18 cellular contexts compared by ENCODE assay signal in genomic region chr11:120798854-120799253, GRCh38.
DNase-seq lines count a peak whose midpoint lies in the region; ATAC-seq and TF ChIP-seq lines count a peak whose summit lies in the region.
"Had no signal": no experiment of that assay in that cellular context is flagged by ENCODE, and none has a peak within 500 bp of the region (broad histone marks: within the 10 kb centered on the region; RNA-seq: fewer than 3 reads in every experiment).

No MANE protein-coding gene starts in this region.

- H3K23ac ChIP-seq in mesendoderm (ENCODE audit: low read length) = no peak overlapping the region

- ATAC-seq in HG03095 (IDR thresholded peaks at IDR 0.05; ENCODE audit: unreplicated experiment) (no peak), HG02840 (IDR thresholded peaks at IDR 0.05; ENCODE audit: low FRiP score, unreplicated experiment) (no peak)
- ATAC-seq: A549, PC-3 had no signal

- no peak overlapping the region for H3K4ac ChIP-seq in mesendoderm (ENCODE audit: low read depth, low read length)

- H3K9me3 ChIP-seq in HEK293 (ENCODE audit: control insufficient read depth, insufficient read depth, low read depth, low read length) = no peaks in the 10 kb centered on the region
- H3K9me3 ChIP-seq: A549, BE2C had no signal

- H3K18ac ChIP-seq in mesendoderm (ENCODE audit: low read length) = no peak overlapping the region

- no peak overlapping the region for H2BK5ac ChIP-seq in mesendoderm (ENCODE audit: low read length)

- no peak overlapping the region for H2AK5ac ChIP-seq in mesendoderm (ENCODE audit: low read length)

- H3K56ac ChIP-seq in mesendoderm (ENCODE audit: low read length) = no peak overlapping the region

- DNase-seq in ELF-1 (ENCODE audit: low read depth, low spot score) (peak; percentile 68), astrocyte of the spinal cord (ENCODE audit: low read depth, low spot score) (peak; percentile 50), mesendoderm (peak; percentile 20), NCI-H510A (lab: John Stamatoyannopoulos, UW) (no peak)
- DNase-seq: BE2C, EL, MV-4-11, NCI-H1105 treated with DMSO at 0.1 percent for 48 hours, NCI-H1694, NCI-H2081, NCI-H2171 treated with DMSO at 0.1 percent for 48 hours, NCI-H526, PC-3, Right ventricle myocardium superior had no signal

- H3K27ac ChIP-seq in HEK293 (ENCODE audit: extremely low read depth, low read depth, low read length) (no peak overlapping the region), mesendoderm (ENCODE audit: low read depth, low read length) (no peak overlapping the region)
- H3K27ac ChIP-seq: A549 had no signal

- POLR2A ChIA-PET in HEK293 (lab: Yijun Ruan, JAX) = no interaction called here

- H3K36me3 ChIP-seq in HEK293 (ENCODE audit: control insufficient read depth in 2 of 2, insufficient read depth in 1 of 2, low read length in 2 of 2) (no peaks in the 10 kb centered on the region), mesendoderm (ENCODE audit: control insufficient read depth, insufficient read depth, low read length) (no peaks in the 10 kb centered on the region)
- H3K36me3 ChIP-seq: BE2C had no signal

- H3K9ac ChIP-seq in mesendoderm (ENCODE audit: low read length) = no peak overlapping the region

- no CpG with 5 or more reads among the region's 3 CpGs for WGBS in mesendoderm (ENCODE audit: extremely low coverage, insufficient coverage, low lambda C conversion rate)

- no peaks in the 10 kb centered on the region for H3K79me1 ChIP-seq in mesendoderm (ENCODE audit: low read length)

- H3K79me2 ChIP-seq in mesendoderm (ENCODE audit: control insufficient read depth, insufficient read depth, low read length) = no peaks in the 10 kb centered on the region

- H3K27me3 ChIP-seq in mesendoderm (ENCODE audit: insufficient read depth, low read length, poor library complexity) = no peaks in the 10 kb centered on the region
- H3K27me3 ChIP-seq: BE2C had no signal

- no peaks in the 10 kb centered on the region for H3K4me1 ChIP-seq in HEK293 (ENCODE audit: control insufficient read depth, insufficient read depth, low read length)
- no peaks in the 10 kb centered on the region for H3K4me1 ChIP-seq in mesendoderm (ENCODE audit: control insufficient read depth, low read depth, low read length)
- H3K4me1 ChIP-seq: A549, BE2C had no signal

- H4K5ac ChIP-seq in mesendoderm (ENCODE audit: low read length) = no peak overlapping the region

- H3K4me3 ChIP-seq in HEK293 (ENCODE audit: low read depth, low read length) = no peak overlapping the region
- H3K4me3 ChIP-seq in astrocyte of the spinal cord (ENCODE audit: low read depth, low read length) = no peak overlapping the region
- no peak overlapping the region for H3K4me3 ChIP-seq in mesendoderm (ENCODE audit: low read length)
- H3K4me3 ChIP-seq: A549 had no signal

- TF ChIP-seq CTCF in HEK293 (tag by site-specific recombination; IDR thresholded peaks at IDR 0.05) = no peak
- TF ChIP-seq CTCF in astrocyte of the spinal cord (IDR thresholded peaks at IDR 0.05; ENCODE audit: low read depth, low read length) = no peak

- H3K4me2 ChIP-seq in mesendoderm (ENCODE audit: low read length) = no peak overlapping the region
- H3K4me2 ChIP-seq: A549 had no signal

- no peak overlapping the region for H2BK120ac ChIP-seq in mesendoderm (ENCODE audit: low read depth, low read length)

- CTCF ChIA-PET in HEK293 (lab: Yijun Ruan, JAX) = interaction anchor here (1.0 kb wide), 1 partner anchor 131 kb away, joined by 3 read pairs; no protein-coding TSS in a partner anchor

- H2BK15ac ChIP-seq in mesendoderm (replicated peaks; ENCODE audit: low read depth) = no peak overlapping the region

- no peak overlapping the region for H4K8ac ChIP-seq in mesendoderm (ENCODE audit: low read depth, low read length)

- in situ Hi-C loops in astrocyte of the spinal cord (cut with HindIII; ENCODE audit: low sequenced_read_pairs) = no loop called here

TF ChIP-seq in HEK293, 187 proteins besides CTCF, POLR2A, EP300 and RAD21:
- TF ChIP-seq ZNF394 (tag by site-specific recombination; IDR thresholded peaks at IDR 0.05; ENCODE audit: borderline replicate concordance) (no peak), TRIM28 (IDR thresholded peaks at IDR 0.05; ENCODE audit: borderline replicate concordance, low read length) (no peak), ZFP69B (tag by site-specific recombination; IDR thresholded peaks at IDR 0.05) (no peak), ZIC2 (tag by site-specific recombination; IDR thresholded peaks at IDR 0.05) (peak; percentile 87), INSM2 (tag by site-specific recombination; IDR thresholded peaks at IDR 0.05) (no peak), ZNF792 (tag by site-specific recombination; IDR thresholded peaks at IDR 0.05) (no peak), ZNF2 (tag by site-specific recombination; IDR thresholded peaks at IDR 0.05) (no peak), FEZF1 (tag by site-specific recombination; IDR thresholded peaks at IDR 0.05) (0 out of 2 replicates have a peak, but pooled peaks have one; percentile 13), TCF7L2 (IDR thresholded peaks at IDR 0.05; ENCODE audit: borderline replicate concordance, low read depth, low read length) (peak; percentile 64; the same call in 1 of the 2 replicates)
TF ChIP-seq in HEK293: peak in this region for 3.
